In the genomic region with DNA sequence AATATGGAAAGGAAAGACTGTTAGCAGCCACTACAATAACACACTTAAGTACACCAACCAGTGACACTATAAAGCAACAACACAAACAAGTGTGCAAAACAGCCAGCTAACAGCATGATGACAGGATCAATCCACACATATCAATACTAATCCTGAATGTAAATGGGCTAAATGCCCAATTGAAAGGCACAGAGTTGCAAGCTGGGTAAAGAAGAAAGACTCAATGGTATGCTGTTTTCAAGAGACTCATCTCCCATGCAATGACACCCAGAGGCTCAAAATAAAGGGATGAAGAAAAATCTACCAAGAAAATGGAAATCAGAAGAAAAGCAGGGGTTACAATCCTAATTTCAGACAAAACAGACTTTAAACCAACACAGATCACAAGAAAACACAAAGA, we compare ENCODE assay signal across 27 cellular contexts.
A peak's percentile ranks its signal among the peaks of the same experiment; 100 is the strongest.
DNase-seq lines count a peak whose midpoint lies in the region; TF ChIP-seq lines count a peak whose summit lies in the region.
"Had no signal": no experiment of that assay in that cellular context is flagged by ENCODE, and none has a peak within 500 bp of the region (broad histone marks: within the 10 kb centered on the region; RNA-seq: fewer than 3 reads in every experiment).

No MANE protein-coding gene starts in this region.

- POLR2A ChIA-PET in HEK293 (lab: Yijun Ruan, JAX), result no interaction called here

- H3K9me3 ChIP-seq in HEK293 (ENCODE audit: control insufficient read depth, insufficient read depth, low read depth, low read length), result no peaks in the 10 kb centered on the region
- H3K9me3 ChIP-seq: A549, BE2C had no signal

- no peaks in the 10 kb centered on the region for H3K4me1 ChIP-seq in HEK293 (ENCODE audit: control insufficient read depth, insufficient read depth, low read length)
- H3K4me1 ChIP-seq: A549; BE2C; BLaER1; BLaER1 treated with 17β-estradiol and CSF1 and Interleukin-3, amounts not matched to agents 10 nM and 100 nM; Caco-2 had no signal

- no peaks in the 10 kb centered on the region for H3K36me3 ChIP-seq in HEK293 (ENCODE audit: control insufficient read depth in 2 of 2, insufficient read depth in 1 of 2, low read length in 2 of 2)
- H3K36me3 ChIP-seq: BE2C; BLaER1; BLaER1 treated with 17β-estradiol and CSF1 and Interleukin-3, amounts not matched to agents 10 nM and 100 nM had no signal

- no peak overlapping the region for H3K27ac ChIP-seq in HEK293 (ENCODE audit: extremely low read depth, low read depth, low read length)
- H3K27ac ChIP-seq: 22Rv1; A549; BLaER1; BLaER1 treated with 17β-estradiol and CSF1 and Interleukin-3, amounts not matched to agents 10 nM and 100 nM; C4-2B had no signal

- no peak for TF ChIP-seq CTCF in HEK293 (tag by site-specific recombination; IDR thresholded peaks at IDR 0.05)

- CTCF ChIA-PET in HEK293 (lab: Yijun Ruan, JAX), result interaction anchor here (0.7 to 1.5 kb wide), 2 partner anchors 382 to 1572 kb away, joined by 3 to 6 read pairs; no protein-coding TSS in a partner anchor

- no peak overlapping the region for H3K4me3 ChIP-seq in HEK293 (ENCODE audit: low read depth, low read length)
- H3K4me3 ChIP-seq: A549; BLaER1; BLaER1 treated with 17β-estradiol and CSF1 and Interleukin-3, amounts not matched to agents 10 nM and 100 nM had no signal

- no peak for DNase-seq in occipital lobe (lab: John Stamatoyannopoulos, UW)
- DNase-seq: 8988T; ACHN; AML-193; BE2C; C1 segment of cervical spinal cord; Caco-2; Calu3; CD4-positive, alpha-beta memory T cell; CD4-positive, alpha-beta T cell; CD4-positive, CD25-positive, alpha-beta regulatory T cell; CD8-positive, alpha-beta memory T cell; CD8-positive, alpha-beta T cell; COR-L47; DMS 273 treated with DMSO at 0.1 percent for 48 hours; DMS153; DMS53; DMS79; DMS79 treated with DMSO at 0.1 percent for 48 hours; DND-41; EL had no signal

TF ChIP-seq in HEK293, 187 proteins besides CTCF, POLR2A, EP300 and RAD21:
- TF ChIP-seq ZNF529 (tag by site-specific recombination; IDR thresholded peaks at IDR 0.05; ENCODE audit: insufficient replicate concordance) (peak; percentile 88), TRIM28 (IDR thresholded peaks at IDR 0.05; ENCODE audit: borderline replicate concordance, low read length) (peak; percentile 80; the same call in 1 of the 2 replicates), ZNF16 (tag by site-specific recombination; IDR thresholded peaks at IDR 0.05; ENCODE audit: low read depth) (no peak), GFI1B (tag by site-specific recombination; IDR thresholded peaks at IDR 0.05) (no peak), ZNF560 (tag by site-specific recombination; IDR thresholded peaks at IDR 0.05; ENCODE audit: borderline replicate concordance) (no peak), ZNF341 (tag by site-specific recombination; IDR thresholded peaks at IDR 0.05; ENCODE audit: low read depth) (no peak), ZNF354C (tag by site-specific recombination; IDR thresholded peaks at IDR 0.05; ENCODE audit: borderline replicate concordance, low read depth) (no peak), ZBTB48 (tag by site-specific recombination; IDR thresholded peaks at IDR 0.05) (no peak), ZNF202 (tag by site-specific recombination; IDR thresholded peaks at IDR 0.05; ENCODE audit: borderline replicate concordance) (no peak)
- TF ChIP-seq, protein P1, sequence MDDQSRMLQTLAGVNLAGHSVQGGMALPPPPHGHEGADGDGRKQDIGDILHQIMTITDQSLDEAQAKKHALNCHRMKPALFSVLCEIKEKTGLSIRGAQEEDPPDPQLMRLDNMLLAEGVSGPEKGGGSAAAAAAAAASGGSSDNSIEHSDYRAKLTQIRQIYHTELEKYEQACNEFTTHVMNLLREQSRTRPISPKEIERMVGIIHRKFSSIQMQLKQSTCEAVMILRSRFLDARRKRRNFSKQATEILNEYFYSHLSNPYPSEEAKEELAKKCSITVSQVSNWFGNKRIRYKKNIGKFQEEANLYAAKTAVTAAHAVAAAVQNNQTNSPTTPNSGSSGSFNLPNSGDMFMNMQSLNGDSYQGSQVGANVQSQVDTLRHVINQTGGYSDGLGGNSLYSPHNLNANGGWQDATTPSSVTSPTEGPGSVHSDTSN (CRISPR knock-in tag; IDR thresholded peaks at IDR 0.05), result no peak
- TF ChIP-seq, protein P2, sequence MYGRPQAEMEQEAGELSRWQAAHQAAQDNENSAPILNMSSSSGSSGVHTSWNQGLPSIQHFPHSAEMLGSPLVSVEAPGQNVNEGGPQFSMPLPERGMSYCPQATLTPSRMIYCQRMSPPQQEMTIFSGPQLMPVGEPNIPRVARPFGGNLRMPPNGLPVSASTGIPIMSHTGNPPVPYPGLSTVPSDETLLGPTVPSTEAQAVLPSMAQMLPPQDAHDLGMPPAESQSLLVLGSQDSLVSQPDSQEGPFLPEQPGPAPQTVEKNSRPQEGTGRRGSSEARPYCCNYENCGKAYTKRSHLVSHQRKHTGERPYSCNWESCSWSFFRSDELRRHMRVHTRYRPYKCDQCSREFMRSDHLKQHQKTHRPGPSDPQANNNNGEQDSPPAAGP (tag by site-specific recombination; IDR thresholded peaks at IDR 0.05), result no peak
- TF ChIP-seq, protein P3, sequence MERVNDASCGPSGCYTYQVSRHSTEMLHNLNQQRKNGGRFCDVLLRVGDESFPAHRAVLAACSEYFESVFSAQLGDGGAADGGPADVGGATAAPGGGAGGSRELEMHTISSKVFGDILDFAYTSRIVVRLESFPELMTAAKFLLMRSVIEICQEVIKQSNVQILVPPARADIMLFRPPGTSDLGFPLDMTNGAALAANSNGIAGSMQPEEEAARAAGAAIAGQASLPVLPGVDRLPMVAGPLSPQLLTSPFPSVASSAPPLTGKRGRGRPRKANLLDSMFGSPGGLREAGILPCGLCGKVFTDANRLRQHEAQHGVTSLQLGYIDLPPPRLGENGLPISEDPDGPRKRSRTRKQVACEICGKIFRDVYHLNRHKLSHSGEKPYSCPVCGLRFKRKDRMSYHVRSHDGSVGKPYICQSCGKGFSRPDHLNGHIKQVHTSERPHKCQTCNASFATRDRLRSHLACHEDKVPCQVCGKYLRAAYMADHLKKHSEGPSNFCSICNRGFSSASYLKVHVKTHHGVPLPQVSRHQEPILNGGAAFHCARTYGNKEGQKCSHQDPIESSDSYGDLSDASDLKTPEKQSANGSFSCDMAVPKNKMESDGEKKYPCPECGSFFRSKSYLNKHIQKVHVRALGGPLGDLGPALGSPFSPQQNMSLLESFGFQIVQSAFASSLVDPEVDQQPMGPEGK (tag by site-specific recombination; IDR thresholded peaks at IDR 0.05), result no peak
- TF ChIP-seq, protein P4, sequence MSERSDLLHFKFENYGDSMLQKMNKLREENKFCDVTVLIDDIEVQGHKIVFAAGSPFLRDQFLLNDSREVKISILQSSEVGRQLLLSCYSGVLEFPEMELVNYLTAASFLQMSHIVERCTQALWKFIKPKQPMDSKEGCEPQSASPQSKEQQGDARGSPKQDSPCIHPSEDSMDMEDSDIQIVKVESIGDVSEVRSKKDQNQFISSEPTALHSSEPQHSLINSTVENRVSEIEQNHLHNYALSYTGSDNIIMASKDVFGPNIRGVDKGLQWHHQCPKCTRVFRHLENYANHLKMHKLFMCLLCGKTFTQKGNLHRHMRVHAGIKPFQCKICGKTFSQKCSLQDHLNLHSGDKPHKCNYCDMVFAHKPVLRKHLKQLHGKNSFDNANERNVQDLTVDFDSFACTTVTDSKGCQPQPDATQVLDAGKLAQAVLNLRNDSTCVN (tag by site-specific recombination; optimal IDR thresholded peaks at IDR 0.05), result no peak
